ENCODE assay signal across 22 cellular contexts in genomic region chr6:160445130-160445529, GRCh38.
"Had no signal": no experiment of that assay in that cellular context is flagged by ENCODE, and none has a peak within 500 bp of the region (broad histone marks: within the 10 kb centered on the region; RNA-seq: fewer than 3 reads in every experiment).

No MANE protein-coding gene starts in this region.

- H3K27ac Mint-ChIP-seq: memory B cell; naive thymus-derived CD4-positive, alpha-beta T cell; stimulated activated naive B cell treated with anti-CD40 and anti-IgM and Interleukin-4, amounts not matched to agents 10 μg/mL and 1 μg/mL and 100 μg/mL, for 72 hours had no signal

- H3K4me3 Mint-ChIP-seq: memory B cell; naive thymus-derived CD4-positive, alpha-beta T cell; stimulated activated naive B cell treated with anti-CD40 and anti-IgM and Interleukin-4, amounts not matched to agents 10 μg/mL and 1 μg/mL and 100 μg/mL, for 72 hours had no signal

- H3K27me3 ChIP-seq: hepatocyte, stomach, testis, thyroid gland, transverse colon, uterus had no signal

- H3K4me3 ChIP-seq: heart right ventricle, hepatocyte, mucosa of descending colon, skin epidermis, stomach, testis, thyroid gland, transverse colon, uterus had no signal

- H3K4me1 ChIP-seq: heart right ventricle, parathyroid adenoma, stomach, testis, thyroid gland, transverse colon, uterus had no signal

- H3K36me3 ChIP-seq: heart right ventricle, stomach, thyroid gland, transverse colon, uterus had no signal

- H3K4me1 Mint-ChIP-seq: memory B cell; stimulated activated naive B cell treated with anti-CD40 and anti-IgM and Interleukin-4, amounts not matched to agents 10 μg/mL and 1 μg/mL and 100 μg/mL, for 72 hours had no signal

- H3K9me3 ChIP-seq: mucosa of descending colon, stomach, testis, thyroid gland, transverse colon, uterus had no signal

- H3K27ac ChIP-seq: heart right ventricle, hepatocyte, parathyroid adenoma, skin epidermis, stomach, testis, thyroid gland, transverse colon, uterus had no signal

- ATAC-seq: heart right ventricle; mucosa of descending colon; naive thymus-derived CD4-positive, alpha-beta T cell; right cardiac atrium; stimulated activated naive B cell treated with anti-CD40 and anti-IgM and Interleukin-4, amounts not matched to agents 10 μg/mL and 1 μg/mL and 100 μg/mL, for 72 hours; stimulated activated naive CD8-positive, alpha-beta T cell treated with anti-CD3 and anti-CD28 coated beads, Interleukin-15, Interleukin-2, amounts not matched to agents 100 U/mL and 50 U/mL, for 24 hours had no signal

- DNase-seq: heart right ventricle; islet precursor cell; midbrain; mucosa of descending colon; naive thymus-derived CD4-positive, alpha-beta T cell; nucleus accumbens; right cardiac atrium; stimulated activated CD4-positive, alpha-beta T cell treated with anti-CD3 and anti-CD28 coated beads, Interleukin-12 subunit alpha, Interleukin-12 subunit beta, amount 100 ng/mL, for 4 hours; stimulated activated CD4-positive, alpha-beta T cell treated with anti-CD3 and anti-CD28 coated beads, Interleukin-15, amount 100 ng/mL, for 24 hours; stimulated activated CD4-positive, alpha-beta T cell treated with anti-CD3 and anti-CD28 coated beads, Interleukin-2, amount 100 ng/mL, for 24 hours; stimulated activated CD4-positive, alpha-beta T cell treated with anti-CD3 and anti-CD28 coated beads, Interleukin-4, amount 100 ng/mL, for 1 hour; stimulated activated naive B cell treated with anti-CD40 and anti-IgM and Interleukin-4, amounts not matched to agents 10 μg/mL and 1 μg/mL and 100 μg/mL, for 72 hours; stimulated activated naive CD8-positive, alpha-beta T cell treated with anti-CD3 and anti-CD28 coated beads, Interleukin-15, Interleukin-2, amounts not matched to agents 100 U/mL and 50 U/mL, for 24 hours; stomach; testis; thyroid gland; transverse colon; uterus had no signal
